In the genomic region with DNA sequence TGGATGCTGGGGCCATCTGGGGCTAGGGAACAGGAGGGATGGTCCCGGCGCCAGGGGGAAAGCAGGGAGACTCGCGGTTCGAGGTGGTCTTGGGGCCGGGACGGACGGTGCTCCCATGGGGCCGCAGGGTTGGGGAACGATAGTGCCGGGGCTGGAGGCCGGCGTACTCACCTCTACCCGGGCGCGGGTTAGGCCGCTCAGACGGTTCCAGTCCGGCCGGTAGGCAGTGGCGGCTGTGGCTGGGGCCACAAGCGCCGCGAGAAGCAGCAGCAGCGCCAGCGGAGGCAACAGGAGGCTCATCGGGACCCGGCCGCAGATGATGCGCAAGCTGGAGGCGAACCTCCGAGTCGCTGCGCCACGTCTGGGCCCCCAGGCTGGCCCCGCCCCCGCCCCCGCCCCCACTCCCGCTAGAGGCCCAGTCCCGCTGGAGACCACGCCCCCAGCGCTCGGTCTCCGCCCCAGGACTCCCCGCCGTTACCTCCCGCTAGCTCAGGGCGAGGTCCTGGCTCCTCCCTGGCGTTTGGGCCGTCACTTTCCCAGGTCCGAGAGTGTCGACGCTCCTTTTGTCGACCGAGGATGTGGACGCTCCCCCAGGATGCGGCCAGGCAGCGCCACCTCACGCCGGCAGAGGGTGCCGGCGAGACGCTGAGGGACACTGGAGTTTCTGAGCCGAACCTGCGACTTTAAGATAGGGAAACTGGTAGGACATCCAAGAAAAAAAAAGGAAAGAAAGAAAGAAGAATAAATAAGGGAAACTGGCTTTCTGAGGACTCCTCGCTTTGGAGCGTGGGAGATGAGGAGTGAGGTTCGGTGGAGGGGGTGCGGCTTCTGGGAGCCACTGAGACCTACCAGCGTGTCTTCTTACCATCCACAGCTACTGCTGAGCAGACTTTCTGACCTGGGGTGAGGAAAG, we compare ENCODE assay signal across 8 cellular contexts. TPM values are rescaled to one million over a fixed set of nuclear protein-coding genes. Genes with fewer than 3 reads are reported as not detected.
DNase-seq lines count a peak whose midpoint lies in the region; ATAC-seq and TF ChIP-seq lines count a peak whose summit lies in the region.

A gene with protein sequence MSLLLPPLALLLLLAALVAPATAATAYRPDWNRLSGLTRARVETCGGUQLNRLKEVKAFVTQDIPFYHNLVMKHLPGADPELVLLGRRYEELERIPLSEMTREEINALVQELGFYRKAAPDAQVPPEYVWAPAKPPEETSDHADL (minus strand): TSS at position 363 of the 913 bp plus-strand sequence. CDS start 63 bp downstream, at position 300.

- H3K27ac Mint-ChIP-seq in activated naive CD4-positive, alpha-beta T cell treated with anti-CD3 and anti-CD28 coated beads, Interleukin-2, amount 50 U/mL, for 24 hours, result peak within 1 kb of the TSS; percentile 62

- H3K9me3 ChIP-seq in DOHH2 (ENCODE audit: control insufficient read depth, insufficient read depth, low read length) (no peaks in the 10 kb centered on the region), suprapubic skin (no peaks in the 10 kb centered on the region)

- TF ChIP-seq CTCF in DOHH2 (IDR thresholded peaks at IDR 0.05; ENCODE audit: low read depth, low read length, poor library complexity, severe bottlenecking), result peak; percentile 69
- TF ChIP-seq CTCF in suprapubic skin (IDR thresholded peaks at IDR 0.05), result peak; percentile 94 to 95

- no peaks in the 10 kb centered on the region for H3F3A ChIP-seq in DOHH2 (ENCODE audit: control insufficient read depth, insufficient read depth)

- ATAC-seq in GM21786 (IDR thresholded peaks at IDR 0.05; ENCODE audit: unreplicated experiment), result peak; percentile 86

- H3K4me3 ChIP-seq in DOHH2 (ENCODE audit: low read length), result peak within 1 kb of the TSS; percentile 69
- H3K4me3 ChIP-seq in suprapubic skin, result peak within 1 kb of the TSS; percentile 58

- H3K79me2 ChIP-seq in DOHH2 (ENCODE audit: control insufficient read depth, low read length), result no peaks in the 10 kb centered on the region

- H3K4me1 ChIP-seq in DOHH2 (ENCODE audit: control insufficient read depth, low read length) (peaks cover 11% of the 10 kb centered on the region), suprapubic skin (peaks cover 39% of the 10 kb centered on the region)

- TF ChIP-seq POLR2A in suprapubic skin (IDR thresholded peaks at IDR 0.05), result peak; percentile 57 to 77

- no peaks in the 10 kb centered on the region for H3K36me3 ChIP-seq in DOHH2 (ENCODE audit: control insufficient read depth, low read length)
- H3K36me3 ChIP-seq in suprapubic skin, result peaks cover 12% of the 10 kb centered on the region

- H3K36me3 Mint-ChIP-seq in activated naive CD4-positive, alpha-beta T cell treated with anti-CD3 and anti-CD28 coated beads, Interleukin-2, amount 50 U/mL, for 24 hours, result no peaks in the 10 kb centered on the region

- H3K27ac ChIP-seq in DOHH2 (ENCODE audit: low read depth, low read length) (no peak within 1 kb of the TSS), suprapubic skin (peak within 1 kb of the TSS; percentile 91)

- peak within 1 kb of the TSS; percentile 83 for H3K4me2 ChIP-seq in DOHH2 (ENCODE audit: low read length)

- peaks cover 23% of the 10 kb centered on the region for H3K4me1 Mint-ChIP-seq in activated naive CD4-positive, alpha-beta T cell treated with anti-CD3 and anti-CD28 coated beads, Interleukin-2, amount 50 U/mL, for 24 hours

- H3K9me2 ChIP-seq in DOHH2 (replicated peaks; ENCODE audit: control insufficient read depth, low read length), result no peaks in the 10 kb centered on the region

- peak within 1 kb of the TSS; percentile 99 for H3K4me3 Mint-ChIP-seq in activated naive CD4-positive, alpha-beta T cell treated with anti-CD3 and anti-CD28 coated beads, Interleukin-2, amount 50 U/mL, for 24 hours

- no peaks in the 10 kb centered on the region for H4K20me1 ChIP-seq in DOHH2 (ENCODE audit: control insufficient read depth, insufficient read depth, low read depth, low read length)

- WGBS in suprapubic skin, result under 1% methylated on average over 31 of the region's 70 CpGs

- 0 out of 2 replicates have a peak, but pooled peaks cover 5% of the 10 kb centered on the region for H3K27me3 ChIP-seq in DOHH2 (ENCODE audit: control insufficient read depth, low read length)
- H3K27me3 ChIP-seq in suprapubic skin, result no peaks in the 10 kb centered on the region

- H3K27me3 Mint-ChIP-seq in activated naive CD4-positive, alpha-beta T cell treated with anti-CD3 and anti-CD28 coated beads, Interleukin-2, amount 50 U/mL, for 24 hours, result no peaks in the 10 kb centered on the region

- peak; percentile 98 for DNase-seq in LHCN-M2 (ENCODE audit: low read depth)
- DNase-seq in SK-N-DZ (ENCODE audit: low spot score), result peak; percentile 98
- DNase-seq in globus pallidus (ENCODE audit: low spot score), result peak; percentile 91
- DNase-seq in occipital lobe (lab: John Stamatoyannopoulos, UW), result peak; percentile 97
- DNase-seq in suprapubic skin (ENCODE audit: low spot score in 2 of 2), result peak; percentile 97 to 98

- no peaks in the 10 kb centered on the region for H3K9me3 Mint-ChIP-seq in activated naive CD4-positive, alpha-beta T cell treated with anti-CD3 and anti-CD28 coated beads, Interleukin-2, amount 50 U/mL, for 24 hours

- TF ChIP-seq EP300 in suprapubic skin (IDR thresholded peaks at IDR 0.05), result no peak

RNA-seq across cellular contexts. Expression of the gene that starts here (rescaled TPM):
- total RNA-seq in LHCN-M2 (2014; rRNA removed) (61.4 and 87.7 TPM in 2 replicates), occipital lobe (13.9 TPM), suprapubic skin (10 to 100 TPM; 37.4 to 72.1 (median 56.0) TPM)
- polyA plus RNA-seq in LHCN-M2 (2012), result 121 TPM
- polyA plus RNA-seq in SK-N-DZ (2014; cell fraction: cytosol; rRNA removed), result 29.5 and 57.4 TPM in 2 replicates
- 34.0 and 36.9 TPM in 2 replicates for polyA plus RNA-seq in SK-N-DZ (2014; cell fraction: nucleus; rRNA removed)
